ENCODE assay signal across 17 cellular contexts in the genomic region with DNA sequence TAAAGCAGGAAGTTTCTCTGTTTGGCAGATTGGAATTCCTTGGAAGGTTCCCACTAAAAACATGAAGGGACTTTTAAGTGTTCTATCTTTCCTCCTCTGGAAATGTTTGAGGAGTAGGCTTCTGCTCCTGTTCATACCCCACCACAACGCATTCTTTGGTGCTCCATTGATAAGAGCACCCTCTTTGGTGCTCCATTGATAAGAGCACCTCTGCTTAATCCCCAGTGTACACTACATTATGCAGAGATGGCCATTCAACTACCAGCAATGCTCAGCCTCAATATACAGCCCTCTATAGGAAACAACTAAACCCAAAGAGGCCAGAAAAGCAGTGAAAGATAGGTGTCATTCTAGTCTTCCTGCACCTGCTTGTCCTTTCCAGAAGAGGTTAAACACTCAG. TPM values are rescaled to one million over a fixed set of nuclear protein-coding genes. Genes with fewer than 3 reads are reported as not detected.
DNase-seq lines count a peak whose midpoint lies in the region; ATAC-seq and TF ChIP-seq lines count a peak whose summit lies in the region.
"Had no signal": no experiment of that assay in that cellular context is flagged by ENCODE, and none has a peak within 500 bp of the region (broad histone marks: within the 10 kb centered on the region; RNA-seq: fewer than 3 reads in every experiment).

No MANE protein-coding gene starts in this region.

- H3K36me3 Mint-ChIP-seq in CD4-positive, alpha-beta T cell (ENCODE audit: low read depth), result peaks cover 57% of the 10 kb centered on the region
- H3K36me3 Mint-ChIP-seq in brain (peaks cover 41% of the 10 kb centered on the region), nephron (ENCODE audit: low read depth) (peaks cover 31% of the 10 kb centered on the region), chondrocyte (ENCODE audit: low read depth) (peaks cover 12% of the 10 kb centered on the region)

- peaks cover 34% of the 10 kb centered on the region for H3K4me1 Mint-ChIP-seq in CD4-positive, alpha-beta T cell (ENCODE audit: low read depth)
- H3K4me1 Mint-ChIP-seq in brain (peaks cover 30% of the 10 kb centered on the region), nephron (peaks cover 10% of the 10 kb centered on the region), chondrocyte (ENCODE audit: low read depth) (peaks cover 18% of the 10 kb centered on the region)

- ATAC-seq in CD4-positive, alpha-beta T cell (ENCODE audit: poor library complexity), result no peak
- ATAC-seq in GM18520 (IDR thresholded peaks at IDR 0.05; ENCODE audit: unreplicated experiment), result no peak
- no peak for ATAC-seq in left lung
- ATAC-seq: GM12878 had no signal

- H3K4me1 ChIP-seq in left lung, result peaks cover 0 to 16% of the 10 kb centered on the region in 2 donors
- H3K4me1 ChIP-seq: BE2C had no signal

- peaks cover 0 to 14% of the 10 kb centered on the region in 2 donors for H3K36me3 ChIP-seq in left lung
- H3K36me3 ChIP-seq: BE2C had no signal

- H3K4me3 Mint-ChIP-seq in CD4-positive, alpha-beta T cell, result peak overlapping the region; percentile 81
- H3K4me3 Mint-ChIP-seq in brain, result peak overlapping the region; percentile 42 to 89 (median 56)
- peak overlapping the region; percentile 20 to 73 (median 49) for H3K4me3 Mint-ChIP-seq in nephron
- H3K4me3 Mint-ChIP-seq in chondrocyte (ENCODE audit: unreplicated experiment), result no peak overlapping the region

- no peaks in the 10 kb centered on the region for H3K27me3 Mint-ChIP-seq in CD4-positive, alpha-beta T cell
- no peaks in the 10 kb centered on the region for H3K27me3 Mint-ChIP-seq in brain
- no peaks in the 10 kb centered on the region for H3K27me3 Mint-ChIP-seq in nephron (ENCODE audit: low read depth)
- H3K27me3 Mint-ChIP-seq in chondrocyte (ENCODE audit: low read depth), result no peaks in the 10 kb centered on the region
- H3K27me3 Mint-ChIP-seq: CD8-positive, alpha-beta memory T cell had no signal

- H3K27ac ChIP-seq in CD4-positive, alpha-beta T cell (ENCODE audit: low read depth, low read length), result no peak overlapping the region
- H3K27ac ChIP-seq in left lung, result no peak overlapping the region
- H3K27ac ChIP-seq: KMS-11 had no signal

- no peak for DNase-seq in CD4-positive, alpha-beta T cell
- DNase-seq in DMS53 treated with DMSO at 0.1 percent for 48 hours (lab: John Stamatoyannopoulos, UW; ENCODE audit: unreplicated experiment) (peak; percentile 47), left lung (no peak), chondrocyte (ENCODE audit: low spot score) (no peak)
- DNase-seq: BE2C; CD8-positive, alpha-beta memory T cell; DND-41; NCI-H1092; NCI-H146; NCI-H2081; NCI-H510A treated with DMSO at 0.1 percent for 48 hours; NCI-H82 had no signal

- CTCF ChIA-PET in CD4-positive, alpha-beta T cell (lab: Charles Lee), result no interaction called here

- intact Hi-C loops in CD4-positive, alpha-beta T cell (cut with DNase I, micrococcal nuclease), result loop anchor here in 1 of 2 experiments (10.0 kb wide), 2 partner anchors 349 to 1649 kb away; a partner anchor contains a TSS
- intact Hi-C loops in left lung (cut with DNase I), result no loop called here

- no peak overlapping the region for H3K4me3 ChIP-seq in left lung
- H3K4me3 ChIP-seq: GM12878 had no signal

- POLR2A ChIA-PET in CD4-positive, alpha-beta T cell (lab: Charles Lee), result no interaction called here

- no peaks in the 10 kb centered on the region for H3K9me3 ChIP-seq in CD4-positive, alpha-beta T cell (ENCODE audit: control insufficient read depth, low read length)
- no peaks in the 10 kb centered on the region for H3K9me3 ChIP-seq in left lung
- H3K9me3 ChIP-seq: BE2C had no signal

- no peaks in the 10 kb centered on the region for H3K27me3 ChIP-seq in CD4-positive, alpha-beta T cell (ENCODE audit: control insufficient read depth, insufficient read depth, low read length)
- no peaks in the 10 kb centered on the region for H3K27me3 ChIP-seq in left lung
- H3K27me3 ChIP-seq: BE2C had no signal

- H3K27ac Mint-ChIP-seq in CD4-positive, alpha-beta T cell, result no peak overlapping the region
- H3K27ac Mint-ChIP-seq in brain (no peak overlapping the region), nephron (no peak overlapping the region), chondrocyte (ENCODE audit: unreplicated experiment) (no peak overlapping the region)

- H3K9me3 Mint-ChIP-seq in CD4-positive, alpha-beta T cell, result no peaks in the 10 kb centered on the region
- no peaks in the 10 kb centered on the region for H3K9me3 Mint-ChIP-seq in brain
- H3K9me3 Mint-ChIP-seq in nephron, result no peaks in the 10 kb centered on the region
- H3K9me3 Mint-ChIP-seq in chondrocyte (ENCODE audit: low read depth), result no peaks in the 10 kb centered on the region
- H3K9me3 Mint-ChIP-seq: CD8-positive, alpha-beta memory T cell had no signal

- TF ChIP-seq CTCF in CD4-positive, alpha-beta T cell (IDR thresholded peaks at IDR 0.05), result no peak
- TF ChIP-seq CTCF in brain (conservative IDR thresholded peaks at IDR 0.05), result no peak
- no peak for TF ChIP-seq CTCF in nephron (IDR thresholded peaks at IDR 0.05; ENCODE audit: unreplicated experiment in 3 of 3)
- TF ChIP-seq CTCF in left lung (IDR thresholded peaks at IDR 0.05), result no peak
- TF ChIP-seq CTCF in chondrocyte (IDR thresholded peaks at IDR 0.05), result no peak

RNA-seq across cellular contexts. Expression of a gene that starts 1.9 kb away (rescaled TPM):
- total RNA-seq in CD4-positive, alpha-beta T cell, result under 1 TPM; 0.47 to 0.85 TPM
- polyA plus RNA-seq in brain (ENCODE audit: insufficient read depth, low read depth, low replicate concordance), result 1.4 TPM
- total RNA-seq in left lung, result 1 to 10 TPM; 5.5 to 9.6 TPM
- total RNA-seq in chondrocyte, result 2.7 to 3.0 TPM (median 2.9 TPM) in 3 replicates

RNA-seq across cellular contexts. Expression of a gene that starts 21.0 kb away (rescaled TPM):
- 10 to 100 TPM; 31.0 to 34.3 TPM for total RNA-seq in CD4-positive, alpha-beta T cell
- polyA plus RNA-seq in brain (ENCODE audit: insufficient read depth, low read depth, low replicate concordance), result 20.5 TPM
- total RNA-seq in left lung (10 to 100 TPM; 22.7 to 24.1 TPM), chondrocyte (18.9 to 28.4 TPM (median 20.9 TPM) in 3 replicates)

RNA-seq across cellular contexts. Expression of a gene that starts 21.1 kb away (rescaled TPM):
- total RNA-seq in CD4-positive, alpha-beta T cell, result 10 to 100 TPM; 14.5 to 14.7 TPM
- polyA plus RNA-seq in brain (ENCODE audit: insufficient read depth, low read depth, low replicate concordance), result 16.8 TPM
- 10 to 100 TPM; 57.3 to 71.4 TPM for total RNA-seq in left lung
- total RNA-seq in chondrocyte, result 71.4 to 93.4 TPM (median 71.6 TPM) in 3 replicates
